1 cellular context compared by ENCODE assay signal in genomic region chr3:76307556-76307955, GRCh38.
TF ChIP-seq lines count a peak whose summit lies in the region.

No MANE protein-coding gene starts in this region.

TF ChIP-seq in GM23338, 12 proteins besides CTCF, POLR2A, EP300 and RAD21 (continued from another document):
- TF ChIP-seq, protein P1, sequence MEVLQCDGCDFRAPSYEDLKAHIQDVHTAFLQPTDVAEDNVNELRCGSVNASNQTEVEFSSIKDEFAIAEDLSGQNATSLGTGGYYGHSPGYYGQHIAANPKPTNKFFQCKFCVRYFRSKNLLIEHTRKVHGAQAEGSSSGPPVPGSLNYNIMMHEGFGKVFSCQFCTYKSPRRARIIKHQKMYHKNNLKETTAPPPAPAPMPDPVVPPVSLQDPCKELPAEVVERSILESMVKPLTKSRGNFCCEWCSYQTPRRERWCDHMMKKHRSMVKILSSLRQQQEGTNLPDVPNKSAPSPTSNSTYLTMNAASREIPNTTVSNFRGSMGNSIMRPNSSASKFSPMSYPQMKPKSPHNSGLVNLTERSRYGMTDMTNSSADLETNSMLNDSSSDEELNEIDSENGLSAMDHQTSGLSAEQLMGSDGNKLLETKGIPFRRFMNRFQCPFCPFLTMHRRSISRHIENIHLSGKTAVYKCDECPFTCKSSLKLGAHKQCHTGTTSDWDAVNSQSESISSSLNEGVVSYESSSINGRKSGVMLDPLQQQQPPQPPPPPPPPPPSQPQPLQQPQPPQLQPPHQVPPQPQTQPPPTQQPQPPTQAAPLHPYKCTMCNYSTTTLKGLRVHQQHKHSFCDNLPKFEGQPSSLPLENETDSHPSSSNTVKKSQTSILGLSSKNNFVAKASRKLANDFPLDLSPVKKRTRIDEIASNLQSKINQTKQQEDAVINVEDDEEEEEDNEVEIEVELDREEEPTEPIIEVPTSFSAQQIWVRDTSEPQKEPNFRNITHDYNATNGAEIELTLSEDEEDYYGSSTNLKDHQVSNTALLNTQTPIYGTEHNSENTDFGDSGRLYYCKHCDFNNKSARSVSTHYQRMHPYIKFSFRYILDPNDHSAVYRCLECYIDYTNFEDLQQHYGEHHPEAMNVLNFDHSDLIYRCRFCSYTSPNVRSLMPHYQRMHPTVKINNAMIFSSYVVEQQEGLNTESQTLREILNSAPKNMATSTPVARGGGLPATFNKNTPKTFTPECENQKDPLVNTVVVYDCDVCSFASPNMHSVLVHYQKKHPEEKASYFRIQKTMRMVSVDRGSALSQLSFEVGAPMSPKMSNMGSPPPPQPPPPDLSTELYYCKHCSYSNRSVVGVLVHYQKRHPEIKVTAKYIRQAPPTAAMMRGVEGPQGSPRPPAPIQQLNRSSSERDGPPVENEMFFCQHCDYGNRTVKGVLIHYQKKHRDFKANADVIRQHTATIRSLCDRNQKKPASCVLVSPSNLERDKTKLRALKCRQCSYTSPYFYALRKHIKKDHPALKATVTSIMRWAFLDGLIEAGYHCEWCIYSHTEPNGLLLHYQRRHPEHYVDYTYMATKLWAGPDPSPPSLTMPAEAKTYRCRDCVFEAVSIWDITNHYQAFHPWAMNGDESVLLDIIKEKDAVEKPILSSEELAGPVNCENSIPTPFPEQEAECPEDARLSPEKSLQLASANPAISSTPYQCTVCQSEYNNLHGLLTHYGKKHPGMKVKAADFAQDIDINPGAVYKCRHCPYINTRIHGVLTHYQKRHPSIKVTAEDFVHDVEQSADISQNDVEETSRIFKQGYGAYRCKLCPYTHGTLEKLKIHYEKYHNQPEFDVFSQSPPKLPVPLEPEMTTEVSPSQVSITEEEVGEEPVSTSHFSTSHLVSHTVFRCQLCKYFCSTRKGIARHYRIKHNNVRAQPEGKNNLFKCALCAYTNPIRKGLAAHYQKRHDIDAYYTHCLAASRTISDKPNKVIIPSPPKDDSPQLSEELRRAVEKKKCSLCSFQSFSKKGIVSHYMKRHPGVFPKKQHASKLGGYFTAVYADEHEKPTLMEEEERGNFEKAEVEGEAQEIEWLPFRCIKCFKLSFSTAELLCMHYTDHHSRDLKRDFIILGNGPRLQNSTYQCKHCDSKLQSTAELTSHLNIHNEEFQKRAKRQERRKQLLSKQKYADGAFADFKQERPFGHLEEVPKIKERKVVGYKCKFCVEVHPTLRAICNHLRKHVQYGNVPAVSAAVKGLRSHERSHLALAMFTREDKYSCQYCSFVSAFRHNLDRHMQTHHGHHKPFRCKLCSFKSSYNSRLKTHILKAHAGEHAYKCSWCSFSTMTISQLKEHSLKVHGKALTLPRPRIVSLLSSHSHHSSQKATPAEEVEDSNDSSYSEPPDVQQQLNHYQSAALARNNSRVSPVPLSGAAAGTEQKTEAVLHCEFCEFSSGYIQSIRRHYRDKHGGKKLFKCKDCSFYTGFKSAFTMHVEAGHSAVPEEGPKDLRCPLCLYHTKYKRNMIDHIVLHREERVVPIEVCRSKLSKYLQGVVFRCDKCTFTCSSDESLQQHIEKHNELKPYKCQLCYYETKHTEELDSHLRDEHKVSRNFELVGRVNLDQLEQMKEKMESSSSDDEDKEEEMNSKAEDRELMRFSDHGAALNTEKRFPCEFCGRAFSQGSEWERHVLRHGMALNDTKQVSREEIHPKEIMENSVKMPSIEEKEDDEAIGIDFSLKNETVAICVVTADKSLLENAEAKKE (CRISPR knock-in tag; IDR thresholded peaks at IDR 0.05): no peak
